In the genomic region with DNA sequence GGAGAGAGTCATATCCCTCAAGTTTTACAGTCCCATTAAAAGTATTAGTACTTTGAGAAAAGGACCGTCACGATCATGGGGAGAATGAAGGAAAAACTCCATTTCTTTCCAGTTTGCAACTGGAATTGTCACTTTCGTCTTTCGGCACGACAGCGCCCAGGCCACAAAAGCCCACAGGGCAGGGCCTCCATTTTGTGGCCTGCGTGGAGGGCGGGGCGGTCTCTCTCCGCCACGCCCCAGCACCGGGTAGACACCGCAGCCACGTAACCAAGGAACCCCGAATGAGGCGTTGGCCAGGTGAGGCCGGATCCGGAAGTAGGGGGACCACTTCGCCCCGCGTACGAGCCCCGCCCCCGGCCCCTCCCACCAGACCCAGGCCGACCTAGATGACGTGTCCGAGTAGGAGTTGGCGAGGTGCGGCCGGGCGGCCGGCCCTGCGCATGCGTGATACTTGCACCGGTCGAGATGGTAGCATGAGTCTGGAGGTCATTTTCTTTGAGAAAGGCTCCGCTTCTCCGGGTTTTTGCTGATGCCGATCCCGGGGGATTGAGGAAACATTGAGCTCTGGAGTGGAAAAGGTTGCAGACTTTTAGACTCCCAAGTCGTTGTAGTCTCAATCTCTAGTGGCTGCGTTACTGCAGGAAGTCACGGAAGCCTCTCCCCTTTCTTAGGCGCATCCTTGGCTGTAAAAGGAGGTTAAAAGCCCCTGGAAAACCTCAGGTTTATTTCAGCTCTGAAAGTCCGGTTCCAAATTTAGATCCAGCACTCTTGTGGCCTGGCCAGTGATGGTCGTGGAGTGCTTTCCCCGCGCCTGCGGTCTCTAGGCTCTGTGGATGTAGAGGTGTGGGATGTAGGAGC, we compare ENCODE assay signal across 8 cellular contexts. TPM values are rescaled to one million over a fixed set of nuclear protein-coding genes. Genes with fewer than 3 reads are reported as not detected.
DNase-seq lines count a peak whose midpoint lies in the region; ATAC-seq, FAIRE-seq and TF ChIP-seq lines count a peak whose summit lies in the region.

No MANE protein-coding gene starts in this region.

- no peak for FAIRE-seq in urothelium cell line (lab: Jason Lieb, UNC)

- ATAC-seq in HG02884 (IDR thresholded peaks at IDR 0.05; ENCODE audit: unreplicated experiment) (peak; percentile 51), right cardiac atrium (peak; percentile 91 to 92), psoas muscle (peak; percentile 83 to 91 (median 90))

- WGBS in right cardiac atrium, result 5% methylated on average over 49 of the region's 49 CpGs
- WGBS in psoas muscle, 3 donors, result 3 to 5% (median 3%) methylated on average over 43 to 49 of the region's 49 CpGs

- H3K36me3 ChIP-seq in ascending aorta (no peaks in the 10 kb centered on the region), psoas muscle (ENCODE audit: insufficient read depth in 1 of 2, low read depth in 1 of 2) (no peaks in the 10 kb centered on the region)

- H3K4me3 ChIP-seq in ascending aorta (peak overlapping the region; percentile 68 to 76), right cardiac atrium (ENCODE audit: low read length) (peak overlapping the region; percentile 61), psoas muscle (peak overlapping the region; percentile 78)

- intact Hi-C loops in ascending aorta (cut with DNase I) (loop anchor here (1.0 to 10.0 kb wide), 4 partner anchors 108 to 1524 kb away; a partner anchor contains a TSS), right cardiac atrium (cut with DNase I) (no loop called here), psoas muscle (cut with DNase I) (loop anchor here in 1 of 2 donors (5.0 to 10.0 kb wide), 2 partner anchors 109 to 304 kb away; a partner anchor contains a TSS)

- peaks cover 19 to 26% of the 10 kb centered on the region in 2 donors for H3K4me1 ChIP-seq in ascending aorta
- peaks cover 3% of the 10 kb centered on the region for H3K4me1 ChIP-seq in right cardiac atrium (ENCODE audit: control insufficient read depth, insufficient read depth, low read length)
- peaks cover 47% of the 10 kb centered on the region for H3K4me1 ChIP-seq in psoas muscle

- no peaks in the 10 kb centered on the region for H3K9me3 ChIP-seq in ascending aorta
- no peaks in the 10 kb centered on the region for H3K9me3 ChIP-seq in right cardiac atrium (ENCODE audit: control insufficient read depth, low read length)
- no peaks in the 10 kb centered on the region for H3K9me3 ChIP-seq in psoas muscle

- peak overlapping the region; percentile 90 for H3K27ac ChIP-seq in ascending aorta
- peak overlapping the region; percentile 97 for H3K27ac ChIP-seq in right cardiac atrium (ENCODE audit: low read length)
- peak overlapping the region; percentile 91 for H3K27ac ChIP-seq in psoas muscle

- peak; percentile 98 to 100 for DNase-seq in NCI-H187 (lab: John Stamatoyannopoulos, UW)
- DNase-seq in T-helper 2 cell, result peak; percentile 94 to 99 (median 95)
- DNase-seq in ascending aorta (ENCODE audit: low spot score in 2 of 2), result peak; percentile 90 to 98
- peak; percentile 96 to 99 (median 98) for DNase-seq in right cardiac atrium
- peak; percentile 97 to 98 for DNase-seq in psoas muscle
- peak; percentile 93 for DNase-seq in urothelium cell line (ENCODE audit: low spot score)

- peak; percentile 69 for TF ChIP-seq POLR2A in GM15510 (IDR thresholded peaks at IDR 0.05; ENCODE audit: borderline replicate concordance, extremely low read depth, insufficient read length)

- no peak for TF ChIP-seq CTCF in ascending aorta (IDR thresholded peaks at IDR 0.05)
- no peak for TF ChIP-seq CTCF in psoas muscle (IDR thresholded peaks at IDR 0.05)

- H3K27me3 ChIP-seq in ascending aorta (no peaks in the 10 kb centered on the region), right cardiac atrium (ENCODE audit: control insufficient read depth, insufficient read depth) (no peaks in the 10 kb centered on the region), psoas muscle (ENCODE audit: insufficient read depth in 3 of 3, low read length in 2 of 3) (no peaks in the 10 kb centered on the region)

RNA-seq across cellular contexts. Expression of a gene that starts 2.7 kb away (rescaled TPM):
- 56.8 TPM for total RNA-seq in ascending aorta
- 10 to 100 TPM; 61.1 to 71.2 (median 66.9) TPM for total RNA-seq in right cardiac atrium
- 43.7 TPM for polyA plus RNA-seq in right cardiac atrium
- 10 to 100 TPM; 30.6 to 45.2 (median 42.7) TPM for total RNA-seq in psoas muscle
- 10 to 100 TPM; 28.5 to 58.6 (median 33.3) TPM for polyA plus RNA-seq in psoas muscle

Comparison
In these comparisons a context has a peak if more than half of its experiments do, and no peak if none do; other contexts are left out.
1. Peak in every context shown above with its lines: DNase-seq, ATAC-seq, H3K4me3 ChIP-seq and H3K27ac ChIP-seq.